In the genomic region with DNA sequence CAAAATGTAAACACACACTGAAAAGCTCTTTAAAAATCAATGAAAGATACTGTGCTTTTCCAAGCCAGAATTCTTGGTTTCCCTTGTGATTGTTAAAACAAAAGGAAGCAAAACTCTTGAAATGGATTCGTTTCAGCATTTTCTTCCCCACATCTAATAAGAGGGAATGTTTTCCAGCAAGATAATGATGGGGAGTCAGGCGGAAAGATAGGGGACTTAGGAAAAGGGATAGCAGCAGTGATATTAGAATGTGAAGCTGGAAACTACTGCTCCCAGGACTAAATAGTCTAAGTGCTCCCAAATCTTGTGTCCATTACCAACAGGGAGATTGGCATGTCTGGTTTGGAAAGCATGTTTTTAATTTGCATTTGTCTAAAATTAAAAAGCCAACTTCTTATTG, we compare ENCODE assay signal across 20 cellular contexts.
"Had no signal": no experiment of that assay in that cellular context is flagged by ENCODE, and none has a peak within 500 bp of the region (broad histone marks: within the 10 kb centered on the region; RNA-seq: fewer than 3 reads in every experiment).

No MANE protein-coding gene starts in this region.

- H3K27ac ChIP-seq: breast epithelium, stomach, tibial artery had no signal

- H3K4me3 ChIP-seq: breast epithelium, stomach, tibial artery had no signal

- H3K4me1 Mint-ChIP-seq: activated T-helper 17 cell treated with anti-CD3 and anti-CD28 coated beads, Interleukin-2, amount 50 U/mL, for 72 hours; stimulated activated naive B cell treated with anti-CD40 and anti-IgM and Interleukin-4, amounts not matched to agents 10 μg/mL and 1 μg/mL and 100 μg/mL, for 72 hours had no signal

- H3K27ac Mint-ChIP-seq: activated CD8-positive, alpha-beta T cell treated with anti-CD3 and anti-CD28 coated beads for 36 hours; activated T-helper 17 cell treated with anti-CD3 and anti-CD28 coated beads, Interleukin-2, amount 50 U/mL, for 72 hours; stimulated activated naive B cell treated with anti-CD40 and anti-IgM and Interleukin-4, amounts not matched to agents 10 μg/mL and 1 μg/mL and 100 μg/mL, for 72 hours had no signal

- H3K4me3 Mint-ChIP-seq: activated CD8-positive, alpha-beta T cell treated with anti-CD3 and anti-CD28 coated beads for 36 hours; activated T-cell treated with anti-CD3 and anti-CD28 coated beads, Interleukin-2, amount 50 U/mL, for 4 hours; activated T-helper 17 cell treated with anti-CD3 and anti-CD28 coated beads, Interleukin-2, amount 50 U/mL, for 72 hours; stimulated activated naive B cell treated with anti-CD40 and anti-IgM and Interleukin-4, amounts not matched to agents 10 μg/mL and 1 μg/mL and 100 μg/mL, for 72 hours had no signal

- H3K27me3 Mint-ChIP-seq: activated CD8-positive, alpha-beta T cell treated with anti-CD3 and anti-CD28 coated beads for 36 hours; activated T-helper 17 cell treated with anti-CD3 and anti-CD28 coated beads, Interleukin-2, amount 50 U/mL, for 72 hours; stimulated activated naive B cell treated with anti-CD40 and anti-IgM and Interleukin-4, amounts not matched to agents 10 μg/mL and 1 μg/mL and 100 μg/mL, for 72 hours had no signal

- H3K36me3 Mint-ChIP-seq: stimulated activated naive B cell treated with anti-CD40 and anti-IgM and Interleukin-4, amounts not matched to agents 10 μg/mL and 1 μg/mL and 100 μg/mL, for 72 hours had no signal

- H3K27me3 ChIP-seq: breast epithelium, stomach, tibial artery had no signal

- H3K9me3 Mint-ChIP-seq: stimulated activated naive B cell treated with anti-CD40 and anti-IgM and Interleukin-4, amounts not matched to agents 10 μg/mL and 1 μg/mL and 100 μg/mL, for 72 hours had no signal

- DNase-seq: activated CD4-positive, alpha-beta T cell treated with anti-CD3 and anti-CD28 coated beads for 1 hour; activated CD4-positive, alpha-beta T cell treated with anti-CD3 and anti-CD28 coated beads, Interleukin-2, amount 50 U/mL, for 1 hour; activated CD8-positive, alpha-beta T cell treated with anti-CD3 and anti-CD28 coated beads for 36 hours; activated gamma-delta T cell treated with Interleukin-2 at 50 U/mL for 16 hours; activated naive CD4-positive, alpha-beta T cell treated with anti-CD3 and anti-CD28 coated beads, Interleukin-2, amount 50 U/mL, for 16 hours; activated T-cell treated with anti-CD3 and anti-CD28 coated beads, Interleukin-2, amount 50 U/mL, for 4 hours; amniotic stem cell; central memory CD4-positive, alpha-beta T cell; islet precursor cell; left ventricle myocardium superior; occipital lobe; right cardiac atrium; stimulated activated CD4-positive, alpha-beta T cell treated with anti-CD3 and anti-CD28 coated beads, Interleukin-15, amount 100 ng/mL, for 24 hours; stimulated activated CD4-positive, alpha-beta T cell treated with anti-CD3 and anti-CD28 coated beads, Interleukin-2, amount 100 ng/mL, for 24 hours; stimulated activated naive B cell treated with anti-CD40 and anti-IgM and Interleukin-4, amounts not matched to agents 10 μg/mL and 1 μg/mL and 100 μg/mL, for 72 hours; stomach; T-helper 2 cell; tibial artery had no signal

- H3K4me1 ChIP-seq: breast epithelium had no signal

- H3K9me3 ChIP-seq: breast epithelium, stomach, tibial artery had no signal

- H3K36me3 ChIP-seq: breast epithelium, stomach, tibial artery had no signal
